10 cellular contexts compared by ENCODE assay signal in genomic region chr4:141028024-141028529, GRCh38.
A peak's percentile ranks its signal among the peaks of the same experiment; 100 is the strongest.
DNase-seq lines count a peak whose midpoint lies in the region; ATAC-seq and TF ChIP-seq lines count a peak whose summit lies in the region.
"Had no signal": no experiment of that assay in that cellular context is flagged by ENCODE, and none has a peak within 500 bp of the region (broad histone marks: within the 10 kb centered on the region; RNA-seq: fewer than 3 reads in every experiment).

No MANE protein-coding gene starts in this region.

- DNase-seq in GM04503 (ENCODE audit: low read depth), result peak; percentile 90
- peak; percentile 72 for DNase-seq in NCI-H2171 treated with DMSO at 0.1 percent for 48 hours (lab: John Stamatoyannopoulos, UW)
- DNase-seq in esophagus muscularis mucosa (ENCODE audit: extremely low spot score), result no peak
- peak; percentile 65 for DNase-seq in renal cortical epithelial cell (ENCODE audit: low read depth)
- no peak for DNase-seq in NCI-H510A treated with DMSO at 0.1 percent for 48 hours (lab: John Stamatoyannopoulos, UW)
- DNase-seq in HT-29 (ENCODE audit: low spot score), result no peak
- DNase-seq in T-helper 2 cell, result no peak
- DNase-seq: activated CD4-positive, CD25-positive, alpha-beta regulatory T cell; stimulated activated naive CD8-positive, alpha-beta T cell treated with anti-CD3 and anti-CD28 coated beads, Interleukin-15, amount 100 ng/mL, for 72 hours had no signal

- H3K27me3 ChIP-seq in esophagus muscularis mucosa, result no peaks in the 10 kb centered on the region

- H3K27ac ChIP-seq in esophagus muscularis mucosa (replicated peaks in 1 of 4), result peak overlapping the region; percentile 50 to 72 (median 64)

- no peak for TF ChIP-seq EP300 in esophagus muscularis mucosa (IDR thresholded peaks at IDR 0.05)

- no peak for TF ChIP-seq CTCF in esophagus muscularis mucosa (IDR thresholded peaks at IDR 0.05)

- no peak for TF ChIP-seq POLR2A in esophagus muscularis mucosa (IDR thresholded peaks at IDR 0.05; ENCODE audit: low read depth)

- H3K4me3 ChIP-seq in esophagus muscularis mucosa, result no peak overlapping the region

- no peaks in the 10 kb centered on the region for H3K9me3 ChIP-seq in esophagus muscularis mucosa

- 46% methylated on average over 2 of the region's 2 CpGs for WGBS in esophagus muscularis mucosa

- H3K36me3 ChIP-seq in esophagus muscularis mucosa, result no peaks in the 10 kb centered on the region

- intact Hi-C loops in esophagus muscularis mucosa (cut with DNase I), result no loop called here

- peaks cover 8 to 40% (median 28%) of the 10 kb centered on the region in 4 donors for H3K4me1 ChIP-seq in esophagus muscularis mucosa

- no peak for ATAC-seq in HG02623 (IDR thresholded peaks at IDR 0.05; ENCODE audit: unreplicated experiment)
- ATAC-seq: stimulated activated naive CD8-positive, alpha-beta T cell treated with anti-CD3 and anti-CD28 coated beads, Interleukin-15, amount 100 ng/mL, for 72 hours had no signal

Comparison
In these comparisons a context has a peak if more than half of its experiments do, and no peak if none do; other contexts are left out.
1. DNase-seq: peak in GM04503 (single experiment), NCI-H2171 treated with DMSO at 0.1 percent for 48 hours (single experiment) and renal cortical epithelial cell (single experiment); none in esophagus muscularis mucosa (single experiment), NCI-H510A treated with DMSO at 0.1 percent for 48 hours (single experiment), HT-29 (single experiment) and T-helper 2 cell (0 of 5).